Comparison of ENCODE assay signal across 8 cellular contexts in the genomic region with DNA sequence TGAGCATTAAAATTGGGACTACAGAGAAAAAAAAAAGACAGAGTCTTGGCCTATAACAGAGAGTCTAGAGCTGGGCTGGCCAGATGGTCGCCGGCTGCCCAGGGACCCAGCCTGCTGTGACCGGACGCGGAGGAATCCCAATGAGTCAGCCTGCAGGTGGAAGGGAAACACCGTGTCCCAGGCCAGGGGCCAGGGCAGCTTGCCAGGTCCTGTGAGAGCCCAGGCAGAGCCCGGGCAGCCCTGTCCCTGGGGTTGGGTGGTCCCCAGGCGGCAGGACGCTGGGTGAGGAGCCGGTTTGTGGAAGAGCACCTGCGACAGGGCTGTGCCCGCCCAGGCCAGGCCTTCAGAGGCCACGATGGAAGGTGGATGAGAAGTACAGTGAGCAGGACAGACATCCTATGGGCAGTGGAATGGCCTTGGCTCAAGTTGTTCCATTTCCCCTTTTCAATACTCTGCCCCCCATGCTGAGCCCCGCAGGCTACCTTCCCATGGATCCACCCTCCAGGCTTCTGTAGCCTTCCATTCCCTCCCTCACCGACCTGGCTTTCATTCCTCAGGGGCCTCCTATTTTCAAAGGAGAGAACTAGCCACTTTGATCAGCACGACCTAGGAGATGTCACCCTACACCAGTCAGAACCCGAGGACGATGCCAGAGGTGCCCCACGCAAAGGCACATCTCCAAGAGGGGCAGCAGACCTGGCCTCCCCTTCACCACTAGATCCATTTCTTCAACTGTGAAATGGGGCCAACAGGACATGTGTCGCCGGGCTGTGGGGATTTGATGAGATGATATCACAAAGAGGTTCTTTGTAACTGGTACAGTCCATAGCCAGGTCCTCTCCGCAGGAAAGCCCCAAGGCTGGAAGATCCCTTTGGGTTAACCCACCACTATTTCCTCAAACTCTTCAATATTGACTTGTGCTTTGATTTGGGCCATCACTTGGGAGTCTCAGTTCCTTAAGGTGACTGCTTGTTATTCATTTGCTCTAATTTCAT.
A peak's percentile ranks its signal among the peaks of the same experiment; 100 is the strongest.
DNase-seq lines count a peak whose midpoint lies in the region; ATAC-seq, FAIRE-seq and TF ChIP-seq lines count a peak whose summit lies in the region.
"Had no signal": no experiment of that assay in that cellular context is flagged by ENCODE, and none has a peak within 500 bp of the region (broad histone marks: within the 10 kb centered on the region; RNA-seq: fewer than 3 reads in every experiment).

No MANE protein-coding gene starts in this region.

- H3K27ac Mint-ChIP-seq in activated CD8-positive, alpha-beta T cell treated with anti-CD3 and anti-CD28 coated beads, Interleukin-2, amount 10 ng/mL, durations not matched to agents 7 days and 5 days: no peak overlapping the region

- H3K27me3 Mint-ChIP-seq in activated CD8-positive, alpha-beta T cell treated with anti-CD3 and anti-CD28 coated beads, Interleukin-2, amount 10 ng/mL, durations not matched to agents 7 days and 5 days (ENCODE audit: low read depth): no peaks in the 10 kb centered on the region

- no peak overlapping the region for H3K4me3 Mint-ChIP-seq in activated CD8-positive, alpha-beta T cell treated with anti-CD3 and anti-CD28 coated beads, Interleukin-2, amount 10 ng/mL, durations not matched to agents 7 days and 5 days

- no peak for FAIRE-seq in kidney (lab: Jason Lieb, UNC)

- H3K9ac ChIP-seq in kidney (ENCODE audit: low read length in 2 of 2): no peak overlapping the region

- WGBS in thyroid gland, 2 donors: 58 to 70% methylated on average over 18 to 20 of the region's 22 CpGs

- ATAC-seq in GM18868 (IDR thresholded peaks at IDR 0.05; ENCODE audit: unreplicated experiment): peak; percentile 45
- no peak for ATAC-seq in activated CD8-positive, alpha-beta T cell treated with anti-CD3 and anti-CD28 coated beads, Interleukin-2, amount 10 ng/mL, durations not matched to agents 7 days and 5 days

- H3K27me3 ChIP-seq in thyroid gland: no peaks in the 10 kb centered on the region

- H3K4me1 Mint-ChIP-seq in activated CD8-positive, alpha-beta T cell treated with anti-CD3 and anti-CD28 coated beads, Interleukin-2, amount 10 ng/mL, durations not matched to agents 7 days and 5 days (ENCODE audit: low read depth): peaks cover 9% of the 10 kb centered on the region

- TF ChIP-seq CTCF in kidney (IDR thresholded peaks at IDR 0.05; ENCODE audit: borderline replicate concordance, extremely low read depth, insufficient read depth) (no peak), thyroid gland (IDR thresholded peaks at IDR 0.05) (no peak)

- H3K9me3 ChIP-seq in kidney (ENCODE audit: control insufficient read depth in 1 of 2, low read length in 2 of 2) (peaks cover 0 to 6% of the 10 kb centered on the region in 2 donors), thyroid gland (no peaks in the 10 kb centered on the region)

- H3K27ac ChIP-seq in kidney (ENCODE audit: low read depth in 2 of 2, low read length in 2 of 2) (no peak overlapping the region), thyroid gland (peak overlapping the region; percentile 28 to 74 (median 69))

- peaks cover 0 to 4% of the 10 kb centered on the region in 2 donors for H3K4me1 ChIP-seq in kidney (ENCODE audit: control insufficient read depth in 1 of 2, insufficient read depth in 1 of 2, low read depth in 1 of 2, low read length in 2 of 2)
- H3K4me1 ChIP-seq in thyroid gland: peaks cover 30 to 48% of the 10 kb centered on the region in 2 donors

- POLR2A ChIA-PET in activated CD8-positive, alpha-beta T cell treated with anti-CD3 and anti-CD28 coated beads, Interleukin-2, amount 10 ng/mL, durations not matched to agents 7 days and 5 days (lab: Charles Lee): interaction anchor here (0.6 to 1.1 kb wide), 2 partner anchors 10 to 149 kb away, joined by 4 read pairs; no protein-coding TSS in a partner anchor

- intact Hi-C loops in kidney (cut with DNase I) (no loop called here), thyroid gland (cut with DNase I) (no loop called here)

- H3K9me3 Mint-ChIP-seq in activated CD8-positive, alpha-beta T cell treated with anti-CD3 and anti-CD28 coated beads, Interleukin-2, amount 10 ng/mL, durations not matched to agents 7 days and 5 days (ENCODE audit: insufficient read depth): peaks cover 13% of the 10 kb centered on the region

- DNase-seq in SW480 (ENCODE audit: low spot score): peak; percentile 26
- DNase-seq in kidney: peak; percentile 95
- peak; percentile 98 to 99 for DNase-seq in thyroid gland
- no peak for DNase-seq in SKM-1 (lab: John Stamatoyannopoulos, UW; ENCODE audit: unreplicated experiment)
- no peak for DNase-seq in activated CD8-positive, alpha-beta T cell treated with anti-CD3 and anti-CD28 coated beads, Interleukin-2, amount 10 ng/mL, durations not matched to agents 7 days and 5 days
- no peak for DNase-seq in HuH-7.5 (ENCODE audit: low spot score)
- DNase-seq: NCI-H774 had no signal

- CTCF ChIA-PET in activated CD8-positive, alpha-beta T cell treated with anti-CD3 and anti-CD28 coated beads, Interleukin-2, amount 10 ng/mL, durations not matched to agents 7 days and 5 days (lab: Charles Lee): interaction anchor here (1.0 kb wide), 1 partner anchor 129 kb away, joined by 3 read pairs; no protein-coding TSS in a partner anchor

- H3K36me3 Mint-ChIP-seq in activated CD8-positive, alpha-beta T cell treated with anti-CD3 and anti-CD28 coated beads, Interleukin-2, amount 10 ng/mL, durations not matched to agents 7 days and 5 days (ENCODE audit: low read depth): peaks cover 12% of the 10 kb centered on the region

- no peak overlapping the region for H3K4me3 ChIP-seq in kidney (ENCODE audit: low read length in 2 of 2)
- no peak overlapping the region for H3K4me3 ChIP-seq in thyroid gland (replicated peaks in 1 of 3)

- H3K36me3 ChIP-seq in kidney (ENCODE audit: control insufficient read depth in 1 of 2, insufficient read depth in 2 of 2, low read length in 2 of 2) (no peaks in the 10 kb centered on the region), thyroid gland (no peaks in the 10 kb centered on the region)

- TF ChIP-seq POLR2A in thyroid gland (IDR thresholded peaks at IDR 0.05): peak in 1 of 2 donors; percentile 25

Comparison
In these comparisons a context has a peak if more than half of its experiments do, and no peak if none do; other contexts are left out.
1. DNase-seq: peak in SW480 (single experiment), kidney (single experiment) and thyroid gland (2 of 2); none in SKM-1 (single experiment), activated CD8-positive, alpha-beta T cell treated with anti-CD3 and anti-CD28 coated beads, Interleukin-2, amount 10 ng/mL, durations not matched to agents 7 days and 5 days (single experiment) and HuH-7.5 (single experiment).
2. H3K27ac ChIP-seq: peak in thyroid gland (3 of 3); none in kidney (0 of 2).